Comparison of ENCODE assay signal across 15 cellular contexts in the genomic region with DNA sequence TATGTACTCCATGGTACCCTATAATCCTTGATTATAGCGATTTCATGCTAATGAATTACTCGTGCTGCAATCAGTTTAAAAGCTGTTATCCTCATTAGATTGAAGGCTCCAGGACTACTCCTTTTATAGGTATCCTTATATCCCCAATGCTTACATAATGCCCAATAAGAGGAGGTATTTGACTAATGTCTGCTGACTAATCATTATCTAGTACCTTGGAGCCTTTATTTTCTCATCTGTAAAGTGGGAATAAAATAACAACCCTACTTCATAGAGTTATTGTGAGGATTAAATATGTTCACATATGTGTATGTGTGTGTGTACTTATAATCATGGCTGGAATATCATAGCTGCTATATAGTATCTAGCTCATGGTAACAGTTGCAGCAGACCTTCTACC.
DNase-seq lines count a peak whose midpoint lies in the region; ATAC-seq, FAIRE-seq and TF ChIP-seq lines count a peak whose summit lies in the region.
"Had no signal": no experiment of that assay in that cellular context is flagged by ENCODE, and none has a peak within 500 bp of the region (broad histone marks: within the 10 kb centered on the region; RNA-seq: fewer than 3 reads in every experiment).

No MANE protein-coding gene starts in this region.

- no peak overlapping the region for H3K27ac ChIP-seq in A549
- H3K27ac ChIP-seq in Karpas-422 (ENCODE audit: low read length) = peak overlapping the region; percentile 88
- H3K27ac ChIP-seq in OCI-LY1 (ENCODE audit: low read depth, low read length, poor library complexity, severe bottlenecking) = peak overlapping the region; percentile 76
- H3K27ac ChIP-seq: BLaER1 treated with 17β-estradiol and CSF1 and Interleukin-3, amounts not matched to agents 10 nM and 100 nM; GM23248 had no signal

- H3K4me2 ChIP-seq in A549 = no peak overlapping the region
- H3K4me2 ChIP-seq in Karpas-422 (ENCODE audit: low read depth, low read length, poor library complexity, severe bottlenecking) = peak overlapping the region; percentile 0
- peak overlapping the region; percentile 29; the same call in 1 of the 2 replicates for H3K4me2 ChIP-seq in OCI-LY1 (ENCODE audit: low read length)
- H3K4me2 ChIP-seq: BLaER1 treated with 17β-estradiol and CSF1 and Interleukin-3, amounts not matched to agents 10 nM and 100 nM had no signal

- H3K36me3 ChIP-seq in Karpas-422 (ENCODE audit: insufficient read depth, low read length) = no peaks in the 10 kb centered on the region
- H3K36me3 ChIP-seq in OCI-LY1 (ENCODE audit: insufficient read depth, low read length) = no peaks in the 10 kb centered on the region
- H3K36me3 ChIP-seq in BE2C = no peaks in the 10 kb centered on the region
- H3K36me3 ChIP-seq: BLaER1 treated with 17β-estradiol and CSF1 and Interleukin-3, amounts not matched to agents 10 nM and 100 nM had no signal

- WGBS in A549 (ENCODE audit: missing lambda C conversion rate) = 2% methylated on average over 2 of the region's 2 CpGs

- H3F3A ChIP-seq in OCI-LY1 (ENCODE audit: insufficient read depth, low read length) = no peaks in the 10 kb centered on the region

- ATAC-seq in A549 = no peak

- H2AFZ ChIP-seq in Karpas-422 (ENCODE audit: low read length) (no peak overlapping the region), OCI-LY1 (ENCODE audit: low read length) (0 out of 2 replicates have a peak overlapping the region, but pooled peaks have one; percentile 10)
- H2AFZ ChIP-seq: GM23248 had no signal

- no peak for FAIRE-seq in A549 (lab: Jason Lieb, UNC)
- FAIRE-seq: GM12891, GM18507 had no signal

- TF ChIP-seq RAD21 in A549 (conservative IDR thresholded peaks at IDR 0.05 in 1 of 2, IDR thresholded peaks at IDR 0.05 in 1 of 2) = no peak

- H3K9me2 ChIP-seq in Karpas-422 (replicated peaks; ENCODE audit: insufficient read depth, low read length) (no peaks in the 10 kb centered on the region), OCI-LY1 (ENCODE audit: low read depth, low read length) (no peaks in the 10 kb centered on the region)

- no peak for TF ChIP-seq CTCF in A549 (IDR thresholded peaks at IDR 0.05)
- TF ChIP-seq CTCF in OCI-LY1 (IDR thresholded peaks at IDR 0.05; ENCODE audit: low read length) = no peak
- TF ChIP-seq CTCF in BE2C (IDR thresholded peaks at IDR 0.05; ENCODE audit: low read depth, low read length) = no peak

- no peak overlapping the region for H3K4me3 ChIP-seq in A549
- no peak overlapping the region for H3K4me3 ChIP-seq in Karpas-422 (ENCODE audit: low read length)
- no peak overlapping the region for H3K4me3 ChIP-seq in OCI-LY1 (ENCODE audit: low read depth, low read length, poor library complexity, severe bottlenecking)
- H3K4me3 ChIP-seq in BE2C (ENCODE audit: low read depth, low read length) = no peak overlapping the region
- H3K4me3 ChIP-seq: BLaER1 treated with 17β-estradiol and CSF1 and Interleukin-3, amounts not matched to agents 10 nM and 100 nM; GM23248 had no signal

- TF ChIP-seq EP300 in A549 (IDR thresholded peaks at IDR 0.05) = no peak

- H3K4me1 ChIP-seq in A549 (no peaks in the 10 kb centered on the region), Karpas-422 (ENCODE audit: low read length) (peaks cover 38% of the 10 kb centered on the region), OCI-LY1 (ENCODE audit: insufficient read depth, low read length, severe bottlenecking) (peaks cover 53% of the 10 kb centered on the region), BE2C (no peaks in the 10 kb centered on the region; the same call in 1 of the 2 replicates)

- H3K9ac ChIP-seq in Karpas-422 (ENCODE audit: low read length) (no peak overlapping the region; the same call in 1 of the 2 replicates), OCI-LY1 (ENCODE audit: low read length) (peak overlapping the region; percentile 13; the same call in 1 of the 2 replicates)
- H3K9ac ChIP-seq: BLaER1 treated with 17β-estradiol and CSF1 and Interleukin-3, amounts not matched to agents 10 nM and 100 nM; GM23248 had no signal

- H4K20me1 ChIP-seq in Karpas-422 (ENCODE audit: insufficient read depth, low read depth, low read length) (no peaks in the 10 kb centered on the region), OCI-LY1 (ENCODE audit: insufficient read depth, low read length) (no peaks in the 10 kb centered on the region)
- H4K20me1 ChIP-seq: BLaER1 treated with 17β-estradiol and CSF1 and Interleukin-3, amounts not matched to agents 10 nM and 100 nM had no signal

- no peaks in the 10 kb centered on the region for H3K9me3 ChIP-seq in A549
- no peaks in the 10 kb centered on the region for H3K9me3 ChIP-seq in Karpas-422 (ENCODE audit: low read length)
- H3K9me3 ChIP-seq in OCI-LY1 (ENCODE audit: low read length) = peaks cover 7% of the 10 kb centered on the region; the same call in 1 of the 2 replicates
- no peaks in the 10 kb centered on the region for H3K9me3 ChIP-seq in BE2C
- H3K9me3 ChIP-seq: BLaER1 treated with 17β-estradiol and CSF1 and Interleukin-3, amounts not matched to agents 10 nM and 100 nM had no signal

- POLR2A ChIA-PET in A549 (lab: Yijun Ruan, JAX) = no interaction called here

- CTCF ChIA-PET in A549 (lab: Yijun Ruan, JAX) = no interaction called here

- DNase-seq in A549 (ENCODE audit: low read depth in 1 of 2, low spot score in 1 of 2) (no peak), Karpas-422 (no peak), superior temporal gyrus (ENCODE audit: extremely low spot score) (peak; percentile 11), BE2C (no peak), GM19240 (ENCODE audit: insufficient read length, low spot score) (no peak)
- DNase-seq: CD4-positive, alpha-beta T cell; CD8-positive, alpha-beta memory T cell; DMS79 treated with DMSO at 0.1 percent for 48 hours; GF-D8; H7 had no signal

- H3K27me3 ChIP-seq in Karpas-422 (ENCODE audit: low read length) (no peaks in the 10 kb centered on the region), OCI-LY1 (ENCODE audit: insufficient read depth, low read length) (no peaks in the 10 kb centered on the region), BE2C (no peaks in the 10 kb centered on the region)
- H3K27me3 ChIP-seq: BLaER1 treated with 17β-estradiol and CSF1 and Interleukin-3, amounts not matched to agents 10 nM and 100 nM had no signal

- no peak for TF ChIP-seq POLR2A in A549 (IDR thresholded peaks at IDR 0.05; ENCODE audit: low read length)

- H3K79me2 ChIP-seq in Karpas-422 (ENCODE audit: low read length) (no peaks in the 10 kb centered on the region), OCI-LY1 (ENCODE audit: insufficient read depth, low read length) (no peaks in the 10 kb centered on the region)

TF ChIP-seq in A549, 52 proteins besides CTCF, POLR2A, EP300 and RAD21:
- TF ChIP-seq MAFK (IDR thresholded peaks at IDR 0.05; ENCODE audit: partially characterized antibody) (peak; percentile 51), ZFP36 (IDR thresholded peaks at IDR 0.05; ENCODE audit: borderline replicate concordance, partially characterized antibody) (no peak)

Comparison
In these comparisons a context has a peak if more than half of its experiments do, and no peak if none do; other contexts are left out.
1. H3K27ac ChIP-seq: peak in Karpas-422 (single experiment) and OCI-LY1 (single experiment); none in A549 (0 of 2).